Comparison of ENCODE assay signal across 9 cellular contexts in the genomic region with DNA sequence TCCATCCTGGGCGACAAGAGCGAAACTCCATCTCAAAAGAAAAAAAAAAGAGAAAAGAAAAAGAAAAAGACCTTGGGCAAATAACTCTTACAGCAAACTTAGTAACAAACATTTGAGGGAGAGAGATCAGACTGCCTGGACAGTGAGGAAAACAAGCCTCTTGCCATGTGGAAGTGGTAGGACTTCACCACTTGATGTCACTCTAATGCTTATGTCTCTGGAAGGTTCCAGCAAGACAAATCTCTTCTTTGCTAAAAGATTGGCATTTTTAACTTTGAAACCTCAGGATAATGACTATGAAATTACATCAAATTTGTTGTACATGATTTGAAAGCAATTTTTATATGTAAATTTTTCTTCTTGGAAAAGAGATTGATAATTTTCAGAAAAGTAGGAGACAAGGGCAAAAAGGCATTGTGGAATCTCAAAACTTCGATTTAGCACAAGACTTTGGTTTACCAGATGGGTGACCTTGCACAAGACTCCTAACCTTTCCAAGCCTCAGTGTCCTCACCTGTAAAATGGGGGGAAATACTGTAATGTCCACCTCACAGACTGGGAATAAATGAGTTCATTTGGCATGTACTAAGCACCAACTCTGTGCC. TPM values are rescaled to one million over a fixed set of nuclear protein-coding genes. Genes with fewer than 3 reads are reported as not detected.
DNase-seq lines count a peak whose midpoint lies in the region; ATAC-seq, FAIRE-seq and TF ChIP-seq lines count a peak whose summit lies in the region.
"Had no signal": no experiment of that assay in that cellular context is flagged by ENCODE, and none has a peak within 500 bp of the region (broad histone marks: within the 10 kb centered on the region; RNA-seq: fewer than 3 reads in every experiment).

No MANE protein-coding gene starts in this region.

- no peaks in the 10 kb centered on the region for H3K4me1 ChIP-seq in A549
- H3K4me1 ChIP-seq in PC-9 (replicated peaks; ENCODE audit: insufficient read depth), result no peaks in the 10 kb centered on the region; the same call in 1 of the 2 replicates

- H3K4me3 ChIP-seq in A549 (no peak overlapping the region), PC-9 (no peak overlapping the region)

- peak; percentile 72 to 81; a peak in 4 of 6 replicates for ATAC-seq in A549

- no TSS peak for BruUV-seq in PC-9 (replicated peaks; lab: Mats Ljungman, UMichigan)

- H3K4me2 ChIP-seq in A549 (no peak overlapping the region), PC-9 (no peak overlapping the region)

- no peaks in the 10 kb centered on the region for H3K27me3 ChIP-seq in PC-9 (ENCODE audit: insufficient read depth, low read depth)

- WGBS in A549 (ENCODE audit: missing lambda C conversion rate), result 86% methylated on average over 3 of the region's 3 CpGs

- no peaks in the 10 kb centered on the region for H3K79me2 ChIP-seq in PC-9 (ENCODE audit: low read depth)

- H2AFZ ChIP-seq in PC-9, result no peak overlapping the region

- H3F3A ChIP-seq in PC-9 (ENCODE audit: insufficient read depth, low read depth), result no peaks in the 10 kb centered on the region

- H4K20me1 ChIP-seq in PC-9 (ENCODE audit: insufficient read depth), result no peaks in the 10 kb centered on the region

- intact Hi-C loops in PC-9 (cut with micrococcal nuclease; ENCODE audit: unreplicated experiment), result no loop called here

- TF ChIP-seq CTCF in A549 (IDR thresholded peaks at IDR 0.05) (peak; percentile 49), GM10248 (IDR thresholded peaks at IDR 0.05; ENCODE audit: control extremely low read depth, extremely low read depth, low read depth, missing control alignments) (peak; percentile 31), PC-9 (conservative IDR thresholded peaks at IDR 0.05) (peak; percentile 48; the same call in 1 of the 2 replicates)

- POLR2A ChIA-PET in A549 (lab: Yijun Ruan, JAX) (no interaction called here), GM10248 (lab: Yijun Ruan, JAX) (no interaction called here), PC-9 (lab: Charles Lee; ENCODE audit: unreplicated experiment) (no interaction called here)

- no peaks in the 10 kb centered on the region for H3K9me2 ChIP-seq in PC-9 (ENCODE audit: insufficient read depth)

- no peaks in the 10 kb centered on the region for H3K36me3 ChIP-seq in PC-9 (ENCODE audit: low read depth)

- CTCF ChIA-PET in A549 (lab: Yijun Ruan, JAX), result interaction anchor here (0.6 to 2.5 kb wide), 10 partner anchors 8 to 101 kb away, joined by 3 to 9 read pairs (median 4); a partner anchor contains a TSS
- CTCF ChIA-PET in GM10248 (lab: Yijun Ruan, JAX), result interaction anchor here (1.3 kb wide), 1 partner anchor 13 kb away, joined by 3 read pairs; no protein-coding TSS in a partner anchor
- CTCF ChIA-PET in PC-9 (lab: Charles Lee), result no interaction called here

- no peak for TF ChIP-seq POLR2A in A549 (IDR thresholded peaks at IDR 0.05; ENCODE audit: low read length)
- no peak for TF ChIP-seq POLR2A in GM12891 (IDR thresholded peaks at IDR 0.05; ENCODE audit: low read depth, low read length)

- H3K9me3 ChIP-seq in A549 (no peaks in the 10 kb centered on the region), PC-9 (ENCODE audit: insufficient read depth, low read depth) (no peaks in the 10 kb centered on the region)

- TF ChIP-seq RAD21 in A549 (conservative IDR thresholded peaks at IDR 0.05 in 1 of 2, IDR thresholded peaks at IDR 0.05 in 1 of 2), result peak; percentile 58 to 59

- DNase-seq in A549 (ENCODE audit: low read depth in 1 of 2, low spot score in 1 of 2) (peak in 1 of 2 experiments; percentile 39), GM10248 (ENCODE audit: extremely low spot score) (no peak), PC-9 (no peak), fibroblast of peridontal ligament (ENCODE audit: extremely low read depth) (peak; percentile 60), 8988T (no peak), GM12891 (ENCODE audit: insufficient read length, low spot score) (no peak), iPS-NIHi11 (ENCODE audit: low spot score) (no peak), NCI-H446 treated with DMSO at 0.1 percent for 48 hours (lab: John Stamatoyannopoulos, UW) (no peak)
- DNase-seq: aorta had no signal

- TF ChIP-seq EP300 in A549 (IDR thresholded peaks at IDR 0.05), result no peak

- H3K27ac ChIP-seq in A549 (no peak overlapping the region), PC-9 (no peak overlapping the region)

- FAIRE-seq in A549 (lab: Jason Lieb, UNC), result no peak
- no peak for FAIRE-seq in GM12891 (lab: Jason Lieb, UNC)

TF ChIP-seq in A549, 52 proteins besides CTCF, POLR2A, EP300 and RAD21 (continues in another document):
- TF ChIP-seq, protein P1, sequence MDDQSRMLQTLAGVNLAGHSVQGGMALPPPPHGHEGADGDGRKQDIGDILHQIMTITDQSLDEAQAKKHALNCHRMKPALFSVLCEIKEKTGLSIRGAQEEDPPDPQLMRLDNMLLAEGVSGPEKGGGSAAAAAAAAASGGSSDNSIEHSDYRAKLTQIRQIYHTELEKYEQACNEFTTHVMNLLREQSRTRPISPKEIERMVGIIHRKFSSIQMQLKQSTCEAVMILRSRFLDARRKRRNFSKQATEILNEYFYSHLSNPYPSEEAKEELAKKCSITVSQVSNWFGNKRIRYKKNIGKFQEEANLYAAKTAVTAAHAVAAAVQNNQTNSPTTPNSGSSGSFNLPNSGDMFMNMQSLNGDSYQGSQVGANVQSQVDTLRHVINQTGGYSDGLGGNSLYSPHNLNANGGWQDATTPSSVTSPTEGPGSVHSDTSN (IDR thresholded peaks at IDR 0.05), result no peak
- TF ChIP-seq, protein P2, sequence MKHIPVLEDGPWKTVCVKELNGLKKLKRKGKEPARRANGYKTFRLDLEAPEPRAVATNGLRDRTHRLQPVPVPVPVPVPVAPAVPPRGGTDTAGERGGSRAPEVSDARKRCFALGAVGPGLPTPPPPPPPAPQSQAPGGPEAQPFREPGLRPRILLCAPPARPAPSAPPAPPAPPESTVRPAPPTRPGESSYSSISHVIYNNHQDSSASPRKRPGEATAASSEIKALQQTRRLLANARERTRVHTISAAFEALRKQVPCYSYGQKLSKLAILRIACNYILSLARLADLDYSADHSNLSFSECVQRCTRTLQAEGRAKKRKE (CRISPR knock-in tag; IDR thresholded peaks at IDR 0.05; ENCODE audit: low read depth), result no peak
- no peak for TF ChIP-seq CBX2 (IDR thresholded peaks at IDR 0.05; ENCODE audit: borderline replicate concordance, low read depth)
- TF ChIP-seq RNF2 (IDR thresholded peaks at IDR 0.05; ENCODE audit: borderline replicate concordance, low read depth), result no peak
- TF ChIP-seq TP53 (CRISPR knock-in tag; IDR thresholded peaks at IDR 0.05), result no peak
- TF ChIP-seq FOSB (CRISPR knock-in tag; IDR thresholded peaks at IDR 0.05), result no peak
- TF ChIP-seq BHLHE40 (IDR thresholded peaks at IDR 0.05; ENCODE audit: low read depth, low read length), result no peak

TF ChIP-seq in GM12891, 5 proteins besides CTCF, POLR2A, EP300 and RAD21:
- TF ChIP-seq PAX5 (IDR thresholded peaks at IDR 0.05; ENCODE audit: insufficient read depth, low read length, severe bottlenecking) (no peak), POLR2AphosphoS5 (IDR thresholded peaks at IDR 0.05; ENCODE audit: low read depth, low read length) (no peak), TAF1 (IDR thresholded peaks at IDR 0.05; ENCODE audit: low read depth, low read length) (no peak), SPI1 (IDR thresholded peaks at IDR 0.05; ENCODE audit: low read depth, low read length) (no peak), POU2F2 (IDR thresholded peaks at IDR 0.05; ENCODE audit: low read depth, low read length) (no peak)

RNA-seq across cellular contexts. Expression of a gene that starts 5.4 kb away (rescaled TPM):
- polyA plus RNA-seq in A549 (2011; rRNA removed) (not detected in 2 replicates), A549 (2017; fragmentation: RNase III; extraction: RNeasy Plus Mini Kit Qiagen cat#74134 plus additional on column Dnase treatment) (not detected in 3 replicates)
- polyA plus RNA-seq in A549 (2012; cell fraction: cytosol; rRNA removed), result 0.01 TPM in 2 replicates
- polyA plus RNA-seq in A549 (2012; cell fraction: nucleus; rRNA removed), result 0.11 and 0.25 TPM in 2 replicates
- polyA minus RNA-seq in A549 (2011; rRNA and poly(A)+ RNA removed), result 0.10 TPM in 1 of 2 replicates, not detected in the other
- not detected in 2 replicates for total RNA-seq in PC-9 (2021)
- polyA plus RNA-seq in GM12891 (2012; ENCODE audit: low read depth, missing spikeins), result 0.04 TPM
- total RNA-seq: aorta had no signal
- polyA plus RNA-seq: aorta had no signal

RNA-seq across cellular contexts. Expression of a gene that starts 11.7 kb away (rescaled TPM):
- polyA plus RNA-seq in A549 (2011; rRNA removed) (not detected in 2 replicates), A549 (2017; fragmentation: RNase III; extraction: RNeasy Plus Mini Kit Qiagen cat#74134 plus additional on column Dnase treatment) (not detected in 3 replicates)
- polyA plus RNA-seq in A549 (2012; cell fraction: cytosol; rRNA removed), result not detected in 2 replicates
- polyA plus RNA-seq in A549 (2012; cell fraction: nucleus; rRNA removed), result not detected in 2 replicates
- not detected in 2 replicates for polyA minus RNA-seq in A549 (2011; rRNA and poly(A)+ RNA removed)
- not detected in 2 replicates for total RNA-seq in PC-9 (2021)
- not detected for polyA plus RNA-seq in GM12891 (2012; ENCODE audit: low read depth, missing spikeins)
- total RNA-seq: aorta had no signal
- polyA plus RNA-seq: aorta had no signal
